In the genomic region with DNA sequence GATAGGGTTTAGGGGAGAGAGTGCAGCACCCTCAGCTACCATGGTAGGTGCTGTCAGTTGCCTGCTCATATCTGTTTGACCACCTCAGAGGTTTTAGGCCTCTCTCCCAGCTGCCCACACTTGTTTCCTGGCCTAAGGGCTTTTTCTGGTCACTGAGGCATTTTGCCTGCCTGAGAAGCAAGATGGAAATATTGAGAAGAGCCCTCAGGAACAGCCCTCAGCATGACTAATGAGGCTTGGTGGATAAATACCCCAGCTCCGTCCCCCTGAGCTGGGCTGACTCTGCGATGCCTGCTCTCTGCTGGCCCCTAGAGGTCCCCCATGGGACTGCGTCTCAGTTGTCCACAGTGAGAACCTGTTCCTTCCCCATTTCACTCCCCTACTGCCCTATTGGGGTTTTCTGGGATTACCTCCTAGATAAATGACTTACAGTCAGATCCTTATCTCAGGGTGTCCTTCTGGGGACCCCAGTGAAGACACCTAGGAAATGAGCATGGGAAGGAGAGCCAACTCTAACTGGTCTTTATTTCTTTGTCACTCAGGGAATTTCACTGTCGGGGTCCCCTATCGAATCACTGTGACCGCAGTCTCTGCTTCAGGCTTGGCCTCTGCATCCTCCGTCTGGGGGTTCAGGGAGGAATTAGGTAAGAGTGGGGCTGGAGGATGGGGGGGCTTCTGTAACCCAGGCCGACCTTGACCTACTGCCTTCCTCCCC, we compare ENCODE assay signal across 9 cellular contexts. TPM values are rescaled to one million over a fixed set of nuclear protein-coding genes. Genes with fewer than 3 reads are reported as not detected.
DNase-seq lines count a peak whose midpoint lies in the region; ATAC-seq and TF ChIP-seq lines count a peak whose summit lies in the region.
"Had no signal": no experiment of that assay in that cellular context is flagged by ENCODE, and none has a peak within 500 bp of the region (broad histone marks: within the 10 kb centered on the region; RNA-seq: fewer than 3 reads in every experiment).

No MANE protein-coding gene starts in this region.

- no peaks in the 10 kb centered on the region for H3K27me3 ChIP-seq in KMS-11 (ENCODE audit: insufficient read depth, low read depth)

- no peak overlapping the region for H3K4me3 Mint-ChIP-seq in chondrocyte (ENCODE audit: unreplicated experiment)

- H2AFZ ChIP-seq in KMS-11 (ENCODE audit: low read depth): no peak overlapping the region

- H3K4me2 ChIP-seq in KMS-11: no peak overlapping the region

- no peak overlapping the region for H3K9ac ChIP-seq in KMS-11

- no peak overlapping the region for H3K27ac ChIP-seq in KMS-11

- peaks cover 6% of the 10 kb centered on the region for H3K4me1 ChIP-seq in KMS-11 (ENCODE audit: low read depth, poor library complexity, severe bottlenecking)
- H3K4me1 ChIP-seq in mucosa of descending colon (ENCODE audit: low read depth): peaks cover 5% of the 10 kb centered on the region

- H3K4me1 Mint-ChIP-seq in chondrocyte (ENCODE audit: low read depth): no peaks in the 10 kb centered on the region

- TF ChIP-seq CTCF in KMS-11 (conservative IDR thresholded peaks at IDR 0.05; ENCODE audit: low read depth, low read length) (peak; percentile 90), chondrocyte (IDR thresholded peaks at IDR 0.05) (peak; percentile 82), mucosa of descending colon (IDR thresholded peaks at IDR 0.05) (peak; percentile 90)

- H3K9me3 ChIP-seq in mucosa of descending colon: no peaks in the 10 kb centered on the region

- ATAC-seq in activated CD4-positive, CD25-positive, alpha-beta regulatory T cell treated with anti-CD3 and anti-CD28 coated beads, Interleukin-2, amount 50 U/mL, for 24 hours: peak; percentile 84 to 89
- ATAC-seq in mucosa of descending colon: peak; percentile 84

- intact Hi-C loops in mucosa of descending colon (cut with DNase I, micrococcal nuclease): no loop called here

- H3K36me3 Mint-ChIP-seq in chondrocyte (ENCODE audit: low read depth): peaks cover 1% of the 10 kb centered on the region

- no peaks in the 10 kb centered on the region for H4K20me1 ChIP-seq in KMS-11 (ENCODE audit: insufficient read depth)

- no peaks in the 10 kb centered on the region for H3K9me3 Mint-ChIP-seq in chondrocyte (ENCODE audit: low read depth)

- H3K27me3 Mint-ChIP-seq in chondrocyte (ENCODE audit: low read depth): no peaks in the 10 kb centered on the region

- H3K4me3 ChIP-seq in KMS-11 (IDR thresholded peaks at IDR 0.05; ENCODE audit: insufficient read depth, low read depth, low read length) (no peak overlapping the region), mucosa of descending colon (no peak overlapping the region)

- no peak overlapping the region for H3K27ac Mint-ChIP-seq in chondrocyte (ENCODE audit: unreplicated experiment)

- H3K36me3 ChIP-seq in KMS-11 (ENCODE audit: insufficient read depth) (0 out of 2 replicates have a peak, but pooled peaks cover 2% of the 10 kb centered on the region), mucosa of descending colon (ENCODE audit: low read depth) (no peaks in the 10 kb centered on the region)

- no peaks in the 10 kb centered on the region for H3K79me2 ChIP-seq in KMS-11 (ENCODE audit: insufficient read depth, low read depth)

- DNase-seq in DMS53 treated with DMSO at 0.1 percent for 48 hours (lab: John Stamatoyannopoulos, UW; ENCODE audit: unreplicated experiment): peak; percentile 27
- no peak for DNase-seq in chondrocyte (ENCODE audit: low spot score)
- peak; percentile 66 to 81 (median 78) for DNase-seq in mucosa of descending colon
- DNase-seq in stimulated activated naive CD4-positive, alpha-beta T cell treated with Interleukin-2 at 50 U/mL for 16 hours (lab: John Stamatoyannopoulos, UW): peak; percentile 70
- no peak for DNase-seq in mesenteric fat pad (ENCODE audit: low spot score)
- no peak for DNase-seq in medulla oblongata (ENCODE audit: extremely low spot score)

RNA-seq across cellular contexts. Expression of a gene that starts 13.3 kb away (rescaled TPM):
- total RNA-seq in chondrocyte: 0.82 to 0.95 TPM (median 0.92 TPM) in 3 replicates
- 1 to 10 TPM in 2 of 3 donors, under 1 TPM in 1; 0.82 to 1.2 (median 1.0) TPM for total RNA-seq in mucosa of descending colon
- not detected for total RNA-seq in mesenteric fat pad
- total RNA-seq: T-helper 2 cell treated with Interferon-gamma antibody and Interleukin-4, amounts not matched to agents 100 ng/mL and 5 ng/mL, for 36 hours had no signal

RNA-seq across cellular contexts. Expression of a gene that starts 17.0 kb away (rescaled TPM):
- total RNA-seq in chondrocyte (2.5 to 3.0 TPM (median 2.9 TPM) in 3 replicates), mucosa of descending colon (1 to 10 TPM; 2.0 to 3.1 (median 2.6) TPM), mesenteric fat pad (8.5 TPM)

RNA-seq across cellular contexts. Expression of a gene that starts 20.6 kb away (rescaled TPM):
- not detected in 3 replicates for total RNA-seq in chondrocyte
- not detected for total RNA-seq in mucosa of descending colon
- total RNA-seq in mesenteric fat pad: not detected
- total RNA-seq: T-helper 2 cell treated with Interferon-gamma antibody and Interleukin-4, amounts not matched to agents 100 ng/mL and 5 ng/mL, for 36 hours had no signal

RNA-seq across cellular contexts. Expression of a gene that starts 24.0 kb away (rescaled TPM):
- total RNA-seq in chondrocyte (1.00 to 3.7 TPM (median 2.0 TPM) in 3 replicates), mucosa of descending colon (10 to 100 TPM; 13.6 to 34.2 (median 32.9) TPM), mesenteric fat pad (1.7 TPM)

RNA-seq across cellular contexts. Expression of a gene that starts 37.0 kb away (rescaled TPM):
- total RNA-seq in chondrocyte (not detected in 3 replicates), mucosa of descending colon (under 1 TPM in 1 of 3 donors, not detected in 2; 0.27 TPM), mesenteric fat pad (not detected)

Comparison
In these comparisons a context has a peak if more than half of its experiments do, and no peak if none do; other contexts are left out.
1. DNase-seq: peak in DMS53 treated with DMSO at 0.1 percent for 48 hours (single experiment), mucosa of descending colon (3 of 3) and stimulated activated naive CD4-positive, alpha-beta T cell treated with Interleukin-2 at 50 U/mL for 16 hours (single experiment); none in chondrocyte (single experiment), mesenteric fat pad (single experiment) and medulla oblongata (single experiment).
2. Peak in every context shown above with its lines, with median percentiles within 50 percentile points of each other: CTCF ChIP-seq.